In genomic region chr20:47848544-47848943, GRCh38 we compare ENCODE assay signal across 8 cellular contexts.
DNase-seq lines count a peak whose midpoint lies in the region; ATAC-seq, FAIRE-seq and TF ChIP-seq lines count a peak whose summit lies in the region.
"Not testable (repeated sequence)": the region's sequence is repeated elsewhere in the genome, so short reads cannot be mapped to it uniquely, and the experiment has no call there.

No MANE protein-coding gene starts in this region.

- not testable (repeated sequence) for H3F3A ChIP-seq in neural progenitor cell (ENCODE audit: low read depth)

- H3K4me2 ChIP-seq in BLaER1 treated with 17β-estradiol and CSF1 and Interleukin-3, amounts not matched to agents 10 nM and 100 nM = peak overlapping the region; percentile 35 to 70 (median 49); a peak in 16 of 22 replicates
- not testable (repeated sequence) for H3K4me2 ChIP-seq in neural progenitor cell

- peak; percentile 14 for DNase-seq in NCI-H1694 treated with DMSO at 0.1 percent for 48 hours (lab: John Stamatoyannopoulos, UW)
- peak; percentile 73 for DNase-seq in RWPE2 (ENCODE audit: low spot score)
- peak; percentile 65 for DNase-seq in bronchial epithelial cell (ENCODE audit: low read depth)
- DNase-seq in epithelial cell of esophagus (ENCODE audit: low read depth) = peak; percentile 30
- DNase-seq in cardiac septum (ENCODE audit: low spot score) = peak; percentile 62
- DNase-seq in left lobe of liver (ENCODE audit: low spot score); neural progenitor cell (ENCODE audit: low spot score): not testable (repeated sequence)

- peak; percentile 8 for ATAC-seq in RWPE2 (ENCODE audit: low read depth)
- ATAC-seq in left lobe of liver = peak; percentile 59

- H3K27me3 Mint-ChIP-seq in neural progenitor cell (ENCODE audit: insufficient read depth, low read depth) = peaks cover 29% of the 10 kb centered on the region

- H3K36me3 Mint-ChIP-seq in neural progenitor cell = not testable (repeated sequence)

- not testable (repeated sequence) for H3K9ac ChIP-seq in BLaER1 treated with 17β-estradiol and CSF1 and Interleukin-3, amounts not matched to agents 10 nM and 100 nM; neural progenitor cell

- H3K4me1 Mint-ChIP-seq in neural progenitor cell = peaks cover 31% of the 10 kb centered on the region

- H3K9me3 Mint-ChIP-seq in neural progenitor cell = peaks cover 19% of the 10 kb centered on the region

- H3K4me3 ChIP-seq in BLaER1 treated with 17β-estradiol and CSF1 and Interleukin-3, amounts not matched to agents 10 nM and 100 nM; RWPE2 (ENCODE audit: severe bottlenecking); bronchial epithelial cell (ENCODE audit: low read depth, low read length); epithelial cell of esophagus (ENCODE audit: low read length); neural progenitor cell: not testable (repeated sequence)

- not testable (repeated sequence) for H2AFZ ChIP-seq in neural progenitor cell (replicated peaks)

- not testable (repeated sequence) for H3K4me3 Mint-ChIP-seq in neural progenitor cell

- H3K4me1 ChIP-seq in BLaER1 treated with 17β-estradiol and CSF1 and Interleukin-3, amounts not matched to agents 10 nM and 100 nM = peaks cover 17 to 49% (median 41%) of the 10 kb centered on the region in 10 experiments
- H3K4me1 ChIP-seq in RWPE2 (ENCODE audit: insufficient read depth, poor library complexity, severe bottlenecking) = peaks cover 39% of the 10 kb centered on the region
- not testable (repeated sequence) for H3K4me1 ChIP-seq in neural progenitor cell

- TF ChIP-seq CTCF in RWPE2 (IDR thresholded peaks at IDR 0.05; ENCODE audit: poor library complexity, severe bottlenecking); bronchial epithelial cell (IDR thresholded peaks at IDR 0.05; ENCODE audit: insufficient read depth, low read length, severe bottlenecking); epithelial cell of esophagus (IDR thresholded peaks at IDR 0.05; ENCODE audit: insufficient read depth, low read depth, low read length, missing control alignments); neural progenitor cell (IDR thresholded peaks at IDR 0.05): not testable (repeated sequence)

- H3K79me2 ChIP-seq in neural progenitor cell (ENCODE audit: low read depth) = not testable (repeated sequence)

- H4K20me1 ChIP-seq in BLaER1 treated with 17β-estradiol and CSF1 and Interleukin-3, amounts not matched to agents 10 nM and 100 nM; neural progenitor cell (ENCODE audit: low read depth): not testable (repeated sequence)

- H3K27ac Mint-ChIP-seq in neural progenitor cell = peak overlapping the region; percentile 11

- not testable (repeated sequence) for H3K36me3 ChIP-seq in BLaER1 treated with 17β-estradiol and CSF1 and Interleukin-3, amounts not matched to agents 10 nM and 100 nM; RWPE2 (ENCODE audit: low read depth); bronchial epithelial cell (ENCODE audit: control insufficient read depth, insufficient read depth, low read length); neural progenitor cell

- intact Hi-C loops in cardiac septum (cut with DNase I) = not testable (repeated sequence)

- not testable (repeated sequence) for H3K27me3 ChIP-seq in BLaER1 treated with 17β-estradiol and CSF1 and Interleukin-3, amounts not matched to agents 10 nM and 100 nM; RWPE2 (ENCODE audit: insufficient read depth, poor library complexity, severe bottlenecking); bronchial epithelial cell (ENCODE audit: control insufficient read depth, insufficient read depth, low read length); neural progenitor cell

- H3K27ac ChIP-seq in BLaER1 treated with 17β-estradiol and CSF1 and Interleukin-3, amounts not matched to agents 10 nM and 100 nM; neural progenitor cell: not testable (repeated sequence)
- peak overlapping the region; percentile 36 for H3K27ac ChIP-seq in RWPE2 (ENCODE audit: poor library complexity, severe bottlenecking)

- not testable (repeated sequence) for H3K9me3 ChIP-seq in BLaER1 treated with 17β-estradiol and CSF1 and Interleukin-3, amounts not matched to agents 10 nM and 100 nM (replicated peaks in 1 of 11); RWPE2 (ENCODE audit: severe bottlenecking); neural progenitor cell (ENCODE audit: low read depth)

- peak; percentile 7 for FAIRE-seq in bronchial epithelial cell (lab: Jason Lieb, UNC)
